8 cellular contexts compared by ENCODE assay signal in genomic region chr17:5419356-5419958, GRCh38. TPM values are rescaled to one million over a fixed set of nuclear protein-coding genes. Genes with fewer than 3 reads are reported as not detected.
A peak's percentile ranks its signal among the peaks of the same experiment; 100 is the strongest.
DNase-seq lines count a peak whose midpoint lies in the region; ATAC-seq, FAIRE-seq and TF ChIP-seq lines count a peak whose summit lies in the region.

Gene NUP88 (minus strand): TSS chr17:5419662. CDS start chr17:5419650, 12 bp downstream.

- TF ChIP-seq EP300 in upper lobe of left lung (IDR thresholded peaks at IDR 0.05), result no peak

- H3K27me3 ChIP-seq in adrenal gland, result no peaks in the 10 kb centered on the region
- H3K27me3 ChIP-seq in heart left ventricle, result no peaks in the 10 kb centered on the region
- no peaks in the 10 kb centered on the region for H3K27me3 ChIP-seq in upper lobe of left lung

- ATAC-seq in HG02852 (IDR thresholded peaks at IDR 0.05; ENCODE audit: unreplicated experiment) (peak; percentile 87), heart left ventricle (peak; percentile 98 to 99 (median 98)), upper lobe of left lung (ENCODE audit: low FRiP score in 2 of 2) (peak; percentile 99)

- peak; percentile 98 for FAIRE-seq in GM12892 (lab: Jason Lieb, UNC)

- intact Hi-C loops in adrenal gland (cut with DNase I), result no loop called here
- intact Hi-C loops in heart left ventricle (cut with DNase I), result no loop called here
- intact Hi-C loops in posterior cingulate gyrus (cut with DNase I), result loop anchor here (1.0 to 2.0 kb wide), 2 partner anchors 49 to 67 kb away; partner anchors contain the start of genes DERL2, DHX33 and MIS12

- DNase-seq in GM12892 (ENCODE audit: insufficient read length), result peak; percentile 95
- peak; percentile 98 for DNase-seq in NCI-H146 (lab: John Stamatoyannopoulos, UW)
- peak; percentile 90 to 96 (median 95) for DNase-seq in T-helper 1 cell
- DNase-seq in adrenal gland, result peak; percentile 94 to 98 (median 96)
- DNase-seq in heart left ventricle, result peak; percentile 94 to 98 (median 97)
- DNase-seq in posterior cingulate gyrus, result peak; percentile 94 to 100 (median 98)
- peak; percentile 97 to 98 for DNase-seq in upper lobe of left lung

- no peak for TF ChIP-seq CTCF in adrenal gland (IDR thresholded peaks at IDR 0.05)
- no peak for TF ChIP-seq CTCF in heart left ventricle (IDR thresholded peaks at IDR 0.05)
- no peak for TF ChIP-seq CTCF in upper lobe of left lung (IDR thresholded peaks at IDR 0.05)

- H3K36me3 ChIP-seq in adrenal gland (replicated peaks in 1 of 2) (peaks cover 0 to 35% of the 10 kb centered on the region in 2 donors), heart left ventricle (peaks cover 0 to 68% (median 57%) of the 10 kb centered on the region in 9 donors), upper lobe of left lung (peaks cover 2 to 51% (median 25%) of the 10 kb centered on the region in 4 donors)

- peak within 1 kb of the TSS; percentile 58 to 89 (median 84) for H3K27ac ChIP-seq in adrenal gland
- peak within 1 kb of the TSS; percentile 56 to 87 (median 82) for H3K27ac ChIP-seq in heart left ventricle
- peak within 1 kb of the TSS; percentile 84 to 92 (median 90) for H3K27ac ChIP-seq in upper lobe of left lung

- H3K4me3 ChIP-seq in adrenal gland, result peak within 1 kb of the TSS; percentile 74 to 94 (median 82)
- H3K4me3 ChIP-seq in heart left ventricle, result peak within 1 kb of the TSS; percentile 63 to 94 (median 78)
- H3K4me3 ChIP-seq in upper lobe of left lung, result peak within 1 kb of the TSS; percentile 80 to 95 (median 88)

- peak; percentile 82 for TF ChIP-seq POLR2A in GM12892 (IDR thresholded peaks at IDR 0.05; ENCODE audit: low read depth, low read length)
- peak; percentile 66 to 72 for TF ChIP-seq POLR2A in adrenal gland (IDR thresholded peaks at IDR 0.05)
- peak in 1 of 2 donors; percentile 70 for TF ChIP-seq POLR2A in heart left ventricle (IDR thresholded peaks at IDR 0.05)
- peak in 3 of 4 donors; percentile 74 to 86 (median 85) for TF ChIP-seq POLR2A in upper lobe of left lung (IDR thresholded peaks at IDR 0.05)

- H3K4me1 ChIP-seq in adrenal gland (replicated peaks in 1 of 2) (peaks cover 20 to 33% of the 10 kb centered on the region in 2 donors), heart left ventricle (peaks cover 5 to 39% (median 28%) of the 10 kb centered on the region in 12 donors), upper lobe of left lung (peaks cover 29 to 43% (median 32%) of the 10 kb centered on the region in 4 donors)

- H3K9me3 ChIP-seq in adrenal gland (replicated peaks in 1 of 3), result no peaks in the 10 kb centered on the region
- H3K9me3 ChIP-seq in heart left ventricle, result no peaks in the 10 kb centered on the region
- no peaks in the 10 kb centered on the region for H3K9me3 ChIP-seq in upper lobe of left lung

- WGBS in adrenal gland, 4 donors, result 0 to 1% (median 0%) methylated on average over 16 to 49 of the region's 49 CpGs
- WGBS in heart left ventricle, 4 donors, result 0 to 1% (median 0%) methylated on average over 23 to 49 of the region's 49 CpGs
- 0% methylated on average over 2 to 30 of the region's 49 CpGs for WGBS in upper lobe of left lung, 2 donors

RNA-seq across cellular contexts. Expression of gene NUP88, which starts in this region (rescaled TPM):
- polyA plus RNA-seq in GM12892 (2012; ENCODE audit: missing spikeins), result 110 TPM
- total RNA-seq in adrenal gland, result 10 to 100 TPM; 30.8 to 70.0 (median 54.8) TPM
- polyA plus RNA-seq in adrenal gland, result 100 to 1,000 TPM in 2 of 3 donors, 10 to 100 TPM in 1; 92.1 to 137 (median 102) TPM
- total RNA-seq in heart left ventricle, result 10 to 100 TPM; 27.5 to 51.8 (median 35.9) TPM
- 10 to 100 TPM; 58.0 to 69.6 TPM for polyA plus RNA-seq in heart left ventricle
- 10 to 100 TPM; 40.4 to 91.4 (median 49.8) TPM for total RNA-seq in upper lobe of left lung

Comparison
In these comparisons a context has a peak if more than half of its experiments do, and no peak if none do; other contexts are left out.
1. Peak in every context shown above with its lines: DNase-seq, ATAC-seq, H3K4me3 ChIP-seq and H3K27ac ChIP-seq.